In the genomic region with DNA sequence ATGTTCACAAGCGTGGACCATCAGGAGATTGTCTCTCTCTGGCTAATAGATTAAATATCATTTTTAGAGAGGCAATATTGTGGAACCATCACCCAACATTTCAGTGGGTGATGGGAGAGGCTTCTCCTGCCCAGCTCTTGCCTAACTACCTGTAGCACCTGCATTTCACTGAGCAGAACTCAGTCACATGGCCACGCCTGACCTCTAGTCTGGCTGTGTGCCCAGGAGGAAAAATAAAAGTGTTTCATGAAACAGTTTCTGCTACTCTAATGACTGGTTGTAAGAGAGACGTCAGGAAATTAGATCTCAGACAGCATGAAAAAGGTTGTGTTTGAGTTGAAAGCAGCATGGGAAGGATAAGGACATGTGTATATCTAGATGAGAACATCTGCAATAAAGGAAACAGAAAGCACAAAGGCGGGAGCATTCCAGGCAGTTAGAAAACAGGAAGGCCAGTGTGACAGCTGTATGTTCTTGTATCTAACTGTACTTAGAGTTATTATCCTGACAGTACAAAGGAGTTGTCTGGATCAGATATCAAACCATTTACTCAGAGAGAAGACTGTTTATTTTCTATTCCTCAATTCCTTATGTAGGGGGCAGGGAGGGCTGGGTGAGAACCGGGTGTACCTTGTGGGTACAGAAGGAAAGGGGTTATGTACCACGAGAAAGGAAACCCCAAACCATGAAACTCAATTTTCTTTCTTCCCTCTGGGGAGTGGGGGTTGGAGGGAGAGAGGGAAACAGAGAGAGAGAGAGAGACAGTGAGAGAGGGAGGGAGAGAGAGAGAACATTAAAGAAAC, we compare ENCODE assay signal across 11 cellular contexts.
A peak's percentile ranks its signal among the peaks of the same experiment; 100 is the strongest.
DNase-seq lines count a peak whose midpoint lies in the region; TF ChIP-seq lines count a peak whose summit lies in the region.
"Had no signal": no experiment of that assay in that cellular context is flagged by ENCODE, and none has a peak within 500 bp of the region (broad histone marks: within the 10 kb centered on the region; RNA-seq: fewer than 3 reads in every experiment).

No MANE protein-coding gene starts in this region.

- H3K4me3 ChIP-seq in BLaER1 (no peak overlapping the region), PC-9 (no peak overlapping the region)
- H3K4me3 ChIP-seq: esophagus muscularis mucosa had no signal

- DNase-seq in NCI-H1092 (lab: John Stamatoyannopoulos, UW) (peak; percentile 50), PC-9 (peak; percentile 59), iPS-NIHi11 (ENCODE audit: low spot score) (peak; percentile 22), chondrocyte (ENCODE audit: low spot score) (no peak), DMS79 treated with DMSO at 0.1 percent for 48 hours (lab: John Stamatoyannopoulos, UW) (no peak), HK-2 (ENCODE audit: unreplicated experiment) (no peak), NCI-H1694 (lab: John Stamatoyannopoulos, UW) (no peak)
- DNase-seq: NCI-H446; stimulated activated CD4-positive, alpha-beta T cell treated with anti-CD3 and anti-CD28 coated beads, Interleukin-4, amount 100 ng/mL, for 1 hour had no signal

- no peaks in the 10 kb centered on the region for H3K79me2 ChIP-seq in PC-9 (ENCODE audit: low read depth)

- H3K9me3 Mint-ChIP-seq in chondrocyte (ENCODE audit: low read depth) = no peaks in the 10 kb centered on the region

- H3K27ac ChIP-seq in BLaER1 (no peak overlapping the region), PC-9 (peak overlapping the region; percentile 25; the same call in 1 of the 2 replicates)
- H3K27ac ChIP-seq: esophagus muscularis mucosa had no signal

- H2AFZ ChIP-seq in PC-9 = peak overlapping the region; percentile 28; the same call in 1 of the 2 replicates

- H3K27me3 ChIP-seq in BLaER1 = no peaks in the 10 kb centered on the region
- H3K27me3 ChIP-seq in PC-9 (ENCODE audit: insufficient read depth, low read depth) = no peaks in the 10 kb centered on the region
- H3K27me3 ChIP-seq: esophagus muscularis mucosa had no signal

- no peak overlapping the region; the same call in 1 of the 2 replicates for H3K9ac ChIP-seq in BLaER1

- TF ChIP-seq CTCF in PC-9 (conservative IDR thresholded peaks at IDR 0.05) = no peak
- no peak for TF ChIP-seq CTCF in chondrocyte (IDR thresholded peaks at IDR 0.05)

- H3F3A ChIP-seq in PC-9 (ENCODE audit: insufficient read depth, low read depth) = no peaks in the 10 kb centered on the region

- peaks cover 22% of the 10 kb centered on the region for H3K4me1 ChIP-seq in BLaER1
- H3K4me1 ChIP-seq in PC-9 (replicated peaks; ENCODE audit: insufficient read depth) = peaks cover 10% of the 10 kb centered on the region
- H3K4me1 ChIP-seq: esophagus muscularis mucosa had no signal

- CTCF ChIA-PET in PC-9 (lab: Charles Lee) = interaction anchor here (0.6 kb wide), 1 partner anchor 1191 kb away, joined by 3 read pairs; no protein-coding TSS in a partner anchor

- H3K27ac Mint-ChIP-seq in chondrocyte (ENCODE audit: unreplicated experiment) = no peak overlapping the region

- intact Hi-C loops in PC-9 (cut with micrococcal nuclease; ENCODE audit: unreplicated experiment) = loop anchor here (2.0 kb wide), 1 partner anchor 35 kb away; no protein-coding TSS in a partner anchor

- H3K4me1 Mint-ChIP-seq in chondrocyte (ENCODE audit: low read depth) = peaks cover 12% of the 10 kb centered on the region

- H4K20me1 ChIP-seq in BLaER1 = no peaks in the 10 kb centered on the region
- no peaks in the 10 kb centered on the region for H4K20me1 ChIP-seq in PC-9 (ENCODE audit: insufficient read depth)

- H3K4me3 Mint-ChIP-seq in chondrocyte (ENCODE audit: unreplicated experiment) = no peak overlapping the region

- POLR2A ChIA-PET in PC-9 (lab: Charles Lee; ENCODE audit: unreplicated experiment) = no interaction called here

- no peaks in the 10 kb centered on the region for H3K9me2 ChIP-seq in PC-9 (ENCODE audit: insufficient read depth)

- H3K36me3 Mint-ChIP-seq in chondrocyte (ENCODE audit: low read depth) = no peaks in the 10 kb centered on the region

- H3K9me3 ChIP-seq in BLaER1 = no peaks in the 10 kb centered on the region
- no peaks in the 10 kb centered on the region for H3K9me3 ChIP-seq in PC-9 (ENCODE audit: insufficient read depth, low read depth)
- H3K9me3 ChIP-seq: esophagus muscularis mucosa had no signal

- H3K4me2 ChIP-seq in BLaER1 (peak overlapping the region; percentile 70), PC-9 (peak overlapping the region; percentile 41)

- BruUV-seq in PC-9 (replicated peaks; lab: Mats Ljungman, UMichigan) = no TSS peak

- H3K27me3 Mint-ChIP-seq in chondrocyte (ENCODE audit: low read depth) = no peaks in the 10 kb centered on the region

- H3K36me3 ChIP-seq in BLaER1 (no peaks in the 10 kb centered on the region), PC-9 (ENCODE audit: low read depth) (no peaks in the 10 kb centered on the region)
- H3K36me3 ChIP-seq: esophagus muscularis mucosa had no signal

Comparison
In these comparisons a context has a peak if more than half of its experiments do, and no peak if none do; other contexts are left out.
1. DNase-seq: peak in NCI-H1092 (single experiment), PC-9 (2 of 2) and iPS-NIHi11 (single experiment); none in chondrocyte (single experiment), DMS79 treated with DMSO at 0.1 percent for 48 hours (single experiment), HK-2 (single experiment) and NCI-H1694 (single experiment).